In genomic region chr1:25743164-25744139, GRCh38 we compare ENCODE assay signal across 8 cellular contexts. TPM values are rescaled to one million over a fixed set of nuclear protein-coding genes. Genes with fewer than 3 reads are reported as not detected.
DNase-seq lines count a peak whose midpoint lies in the region; ATAC-seq and TF ChIP-seq lines count a peak whose summit lies in the region.

No MANE protein-coding gene starts in this region.

- H3K4me1 Mint-ChIP-seq in progenitor cell of endocrine pancreas (ENCODE audit: low read depth), result peaks cover 1% of the 10 kb centered on the region

- DNase-seq in NCI-H2029 treated with DMSO at 0.1 percent for 48 hours (lab: John Stamatoyannopoulos, UW), result peak; percentile 57
- DNase-seq in cerebellum (ENCODE audit: low spot score), result peak; percentile 35
- DNase-seq in lower lobe of right lung, result peak; percentile 76
- no peak for DNase-seq in progenitor cell of endocrine pancreas (ENCODE audit: low spot score, unreplicated experiment)
- no peak for DNase-seq in activated CD4-positive, alpha-beta T cell treated with anti-CD3 and anti-CD28 coated beads for 1 hour

- H3K9me3 ChIP-seq in lower lobe of right lung (no peaks in the 10 kb centered on the region), thymus (ENCODE audit: control insufficient read depth) (no peaks in the 10 kb centered on the region)

- no peak for TF ChIP-seq CTCF in lower lobe of right lung (IDR thresholded peaks at IDR 0.05)
- no peak for TF ChIP-seq CTCF in progenitor cell of endocrine pancreas (IDR thresholded peaks at IDR 0.05; ENCODE audit: unreplicated experiment)

- H3K4me3 Mint-ChIP-seq in progenitor cell of endocrine pancreas (ENCODE audit: low read depth), result no peak overlapping the region

- H3K4me3 ChIP-seq in lower lobe of right lung (no peak overlapping the region), thymus (ENCODE audit: low read length) (no peak overlapping the region)

- peaks cover 23% of the 10 kb centered on the region for H3K27me3 Mint-ChIP-seq in progenitor cell of endocrine pancreas

- H3K4me1 ChIP-seq in lower lobe of right lung (peaks cover 27% of the 10 kb centered on the region), thymus (ENCODE audit: control insufficient read depth, insufficient read depth, low read length) (no peaks in the 10 kb centered on the region)

- 92% methylated on average over 17 of the region's 17 CpGs for WGBS in thymus

- no peaks in the 10 kb centered on the region for H3K9me3 Mint-ChIP-seq in progenitor cell of endocrine pancreas (ENCODE audit: low read depth)

- H3K27ac ChIP-seq in lower lobe of right lung (peak overlapping the region; percentile 75), thymus (ENCODE audit: low read depth) (peak overlapping the region; percentile 19)

- no peaks in the 10 kb centered on the region for H3K36me3 ChIP-seq in lower lobe of right lung
- no peaks in the 10 kb centered on the region for H3K36me3 ChIP-seq in thymus (ENCODE audit: control insufficient read depth, insufficient read depth)

- no peaks in the 10 kb centered on the region for H3K27me3 ChIP-seq in lower lobe of right lung (ENCODE audit: low read depth)
- no peaks in the 10 kb centered on the region for H3K27me3 ChIP-seq in thymus (ENCODE audit: control insufficient read depth, insufficient read depth)

- intact Hi-C loops in lower lobe of right lung (cut with DNase I), result no loop called here

- ATAC-seq in lower lobe of right lung (peak; percentile 73 to 80), GM18498 (IDR thresholded peaks at IDR 0.05; ENCODE audit: unreplicated experiment) (no peak), HG03135 (IDR thresholded peaks at IDR 0.05; ENCODE audit: unreplicated experiment) (no peak)

- no peaks in the 10 kb centered on the region for H3K36me3 Mint-ChIP-seq in progenitor cell of endocrine pancreas (ENCODE audit: insufficient read depth)

- H3K27ac Mint-ChIP-seq in progenitor cell of endocrine pancreas, result no peak overlapping the region

RNA-seq across cellular contexts. Expression of gene SELENON, which starts 56.5 kb away (rescaled TPM):
- total RNA-seq in cerebellum, result 21.6 TPM
- total RNA-seq in lower lobe of right lung, result 83.4 TPM
- 17.4 TPM for polyA plus RNA-seq in thymus
- 79.8 and 87.1 TPM in 2 replicates for total RNA-seq in progenitor cell of endocrine pancreas

Comparison
In these comparisons a context has a peak if more than half of its experiments do, and no peak if none do; other contexts are left out.
1. DNase-seq: peak in NCI-H2029 treated with DMSO at 0.1 percent for 48 hours (single experiment), cerebellum (single experiment) and lower lobe of right lung (single experiment); none in progenitor cell of endocrine pancreas (single experiment) and activated CD4-positive, alpha-beta T cell treated with anti-CD3 and anti-CD28 coated beads for 1 hour (single experiment).
2. ATAC-seq: peak in lower lobe of right lung (2 of 2); none in GM18498 (single experiment) and HG03135 (single experiment).